ENCODE assay signal across 12 cellular contexts in genomic region chr21:46078322-46078981, GRCh38. TPM values are rescaled to one million over a fixed set of nuclear protein-coding genes. Genes with fewer than 3 reads are reported as not detected.
DNase-seq lines count a peak whose midpoint lies in the region; ATAC-seq and TF ChIP-seq lines count a peak whose summit lies in the region.
"Had no signal": no experiment of that assay in that cellular context is flagged by ENCODE, and none has a peak within 500 bp of the region (broad histone marks: within the 10 kb centered on the region; RNA-seq: fewer than 3 reads in every experiment).

No MANE protein-coding gene starts in this region.

- H2AFZ ChIP-seq in osteoblast (ENCODE audit: low read length): peak overlapping the region; percentile 48

- no peaks in the 10 kb centered on the region for H3K9me3 ChIP-seq in esophagus muscularis mucosa
- H3K9me3 ChIP-seq in osteoblast (ENCODE audit: low read depth, low read length): no peaks in the 10 kb centered on the region

- H3K4me1 ChIP-seq in esophagus muscularis mucosa (peaks cover 22 to 41% (median 37%) of the 10 kb centered on the region in 4 donors), osteoblast (ENCODE audit: insufficient read depth, low read length) (peaks cover 30% of the 10 kb centered on the region)

- no peak overlapping the region for H3K4me2 ChIP-seq in osteoblast (ENCODE audit: insufficient read depth, low read length)

- H3K36me3 ChIP-seq in H7 (replicated peaks; ENCODE audit: control insufficient read depth, insufficient read depth, low read length): no peaks in the 10 kb centered on the region
- no peaks in the 10 kb centered on the region for H3K36me3 ChIP-seq in esophagus muscularis mucosa
- H3K36me3 ChIP-seq in osteoblast (ENCODE audit: insufficient read depth, low read length): no peaks in the 10 kb centered on the region

- peak; percentile 80 for DNase-seq in AG08395 (ENCODE audit: low spot score)
- peak; percentile 52 for DNase-seq in H7
- DNase-seq in esophagus muscularis mucosa (ENCODE audit: extremely low spot score): peak; percentile 91
- peak; percentile 95 for DNase-seq in osteoblast (ENCODE audit: insufficient read length, low spot score, missing footprints)
- no peak for DNase-seq in A172 (ENCODE audit: low spot score)
- DNase-seq in HPDE6-E6E7 (ENCODE audit: extremely low spot score): no peak
- DNase-seq in C1 segment of cervical spinal cord (lab: John Stamatoyannopoulos, UW): no peak
- DNase-seq: central memory CD4-positive, alpha-beta T cell; KG1; kidney glomerular epithelial cell; stimulated activated CD4-positive, alpha-beta T cell treated with anti-CD3 and anti-CD28 coated beads, Interleukin-4, amount 100 ng/mL, for 24 hours had no signal

- ATAC-seq in HG02571 (IDR thresholded peaks at IDR 0.05; ENCODE audit: unreplicated experiment): no peak

- H4K20me1 ChIP-seq in osteoblast (ENCODE audit: insufficient read depth, low read length): no peaks in the 10 kb centered on the region

- intact Hi-C loops in esophagus muscularis mucosa (cut with DNase I): no loop called here

- TF ChIP-seq CTCF in esophagus muscularis mucosa (IDR thresholded peaks at IDR 0.05) (no peak), osteoblast (IDR thresholded peaks at IDR 0.05; ENCODE audit: extremely low read depth, low read depth, low read length) (no peak)

- 88% methylated on average over 21 of the region's 23 CpGs for WGBS in esophagus muscularis mucosa

- H3K27ac ChIP-seq in esophagus muscularis mucosa (replicated peaks in 1 of 4) (no peak overlapping the region), osteoblast (ENCODE audit: low read depth, low read length) (peak overlapping the region; percentile 68)

- H3K4me3 ChIP-seq in H7 (ENCODE audit: insufficient read depth, low read depth, low read length) (no peak overlapping the region), esophagus muscularis mucosa (no peak overlapping the region), osteoblast (ENCODE audit: insufficient read depth, low read length) (no peak overlapping the region)

- no peaks in the 10 kb centered on the region for H3K27me3 ChIP-seq in H7 (ENCODE audit: control insufficient read depth, insufficient read depth, low read length)
- no peaks in the 10 kb centered on the region for H3K27me3 ChIP-seq in esophagus muscularis mucosa
- H3K27me3 ChIP-seq in osteoblast (ENCODE audit: insufficient read depth, low read length): no peaks in the 10 kb centered on the region

- H3K79me2 ChIP-seq in osteoblast (ENCODE audit: insufficient read depth, low read length): no peaks in the 10 kb centered on the region

- TF ChIP-seq POLR2A in esophagus muscularis mucosa (IDR thresholded peaks at IDR 0.05; ENCODE audit: low read depth): no peak

- TF ChIP-seq EP300 in esophagus muscularis mucosa (IDR thresholded peaks at IDR 0.05): no peak

RNA-seq across cellular contexts. Expression of gene COL6A2, which starts 19.5 kb away (rescaled TPM):
- total RNA-seq in H7 (2014; rRNA removed; shearing (Covaris generic)): 127 and 143 TPM in 2 replicates
- total RNA-seq in esophagus muscularis mucosa (1,000 to 10,000 TPM in 2 of 4 donors, 100 to 1,000 TPM in 2; 942 to 1,525 (median 1,202) TPM), osteoblast (1,184 and 1,265 TPM in 2 replicates)
- total RNA-seq in A172 (2014; rRNA removed; shearing (Covaris generic)): 163 and 221 TPM in 2 replicates

Comparison
In these comparisons a context has a peak if more than half of its experiments do, and no peak if none do; other contexts are left out.
1. DNase-seq: peak in AG08395 (single experiment), H7 (single experiment), esophagus muscularis mucosa (single experiment) and osteoblast (single experiment); none in A172 (single experiment), HPDE6-E6E7 (single experiment) and C1 segment of cervical spinal cord (0 of 14).